Comparison of ENCODE assay signal across 17 cellular contexts in the genomic region with DNA sequence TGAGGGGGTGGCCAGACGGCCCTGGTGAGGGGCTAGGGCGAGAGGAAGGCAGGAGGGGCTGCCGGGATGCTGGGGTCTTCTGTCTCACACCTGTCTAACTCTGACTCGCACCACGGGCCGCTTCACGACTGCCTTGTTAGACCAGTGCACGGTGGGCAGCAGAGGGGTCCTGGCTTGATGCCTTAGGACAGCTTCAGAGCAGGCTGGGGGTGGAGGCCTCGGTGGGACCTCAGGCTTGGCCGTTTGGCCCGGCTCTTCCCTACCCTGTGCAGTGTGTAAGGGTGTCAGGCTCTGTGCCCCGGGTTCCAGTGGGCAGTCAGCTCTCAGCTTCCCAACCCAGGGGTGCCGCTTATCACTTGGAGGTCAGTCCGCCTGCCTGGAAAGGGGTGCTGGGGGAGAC.
"Had no signal": no experiment of that assay in that cellular context is flagged by ENCODE, and none has a peak within 500 bp of the region (broad histone marks: within the 10 kb centered on the region; RNA-seq: fewer than 3 reads in every experiment).

No MANE protein-coding gene starts in this region.

- FAIRE-seq: endothelial cell of umbilical vein, pancreas, urothelium cell line had no signal

- H3K36me3 ChIP-seq: pancreas, sigmoid colon had no signal

- H3K4me3 ChIP-seq: pancreas, sigmoid colon, testis had no signal

- DNase-seq: activated CD4-positive, alpha-beta memory T cell treated with anti-CD3 and anti-CD28 coated beads for 36 hours; activated CD4-positive, alpha-beta T cell treated with anti-CD3 and anti-CD28 coated beads for 36 hours; activated gamma-delta T cell treated with Interleukin-2 at 50 U/mL for 16 hours; amniotic stem cell; dermis blood vessel endothelial cell; effector memory CD4-positive, alpha-beta T cell; left ventricle myocardium superior; mesenchymal stem cell; naive thymus-derived CD4-positive, alpha-beta T cell; stimulated activated CD4-positive, alpha-beta T cell treated with anti-CD3 and anti-CD28 coated beads, Interleukin-4, amount 100 ng/mL, for 24 hours; testis had no signal

- H3K4me1 Mint-ChIP-seq: activated CD4-positive, alpha-beta T cell treated with anti-CD3 and anti-CD28 coated beads for 36 hours had no signal

- H3K27me3 Mint-ChIP-seq: activated CD4-positive, alpha-beta memory T cell treated with anti-CD3 and anti-CD28 coated beads for 36 hours; activated CD4-positive, alpha-beta T cell treated with anti-CD3 and anti-CD28 coated beads for 36 hours; naive thymus-derived CD4-positive, alpha-beta T cell had no signal

- H3K9me3 Mint-ChIP-seq: activated CD4-positive, alpha-beta memory T cell treated with anti-CD3 and anti-CD28 coated beads for 36 hours; activated naive CD4-positive, alpha-beta T cell treated with anti-CD3 and anti-CD28 coated beads, Interleukin-2, amount 50 U/mL, for 72 hours; naive thymus-derived CD4-positive, alpha-beta T cell; stimulated activated effector memory CD8-positive, alpha-beta T cell treated with anti-CD3 and anti-CD28 coated beads, Interleukin-12 subunit alpha, Interleukin-12 subunit beta, amount 100 ng/mL, for 72 hours had no signal

- H3K27ac Mint-ChIP-seq: activated CD4-positive, alpha-beta memory T cell treated with anti-CD3 and anti-CD28 coated beads for 36 hours; activated CD4-positive, alpha-beta T cell treated with anti-CD3 and anti-CD28 coated beads for 36 hours; naive thymus-derived CD4-positive, alpha-beta T cell; stimulated activated effector memory CD8-positive, alpha-beta T cell treated with anti-CD3 and anti-CD28 coated beads, Interleukin-12 subunit alpha, Interleukin-12 subunit beta, amount 100 ng/mL, for 72 hours had no signal

- H3K27me3 ChIP-seq: pancreas, sigmoid colon, testis had no signal

- H3K9me3 ChIP-seq: pancreas, sigmoid colon, testis had no signal

- H3K36me3 Mint-ChIP-seq: activated CD4-positive, alpha-beta memory T cell treated with anti-CD3 and anti-CD28 coated beads for 36 hours; activated naive CD4-positive, alpha-beta T cell treated with anti-CD3 and anti-CD28 coated beads, Interleukin-2, amount 50 U/mL, for 72 hours; stimulated activated effector memory CD8-positive, alpha-beta T cell treated with anti-CD3 and anti-CD28 coated beads, Interleukin-12 subunit alpha, Interleukin-12 subunit beta, amount 100 ng/mL, for 72 hours had no signal

- H3K4me3 Mint-ChIP-seq: activated CD4-positive, alpha-beta memory T cell treated with anti-CD3 and anti-CD28 coated beads for 36 hours; activated CD4-positive, alpha-beta T cell treated with anti-CD3 and anti-CD28 coated beads for 36 hours; naive thymus-derived CD4-positive, alpha-beta T cell; stimulated activated effector memory CD8-positive, alpha-beta T cell treated with anti-CD3 and anti-CD28 coated beads, Interleukin-12 subunit alpha, Interleukin-12 subunit beta, amount 100 ng/mL, for 72 hours had no signal

- H3K27ac ChIP-seq: pancreas, sigmoid colon, testis had no signal

- ATAC-seq: activated CD4-positive, alpha-beta T cell treated with anti-CD3 and anti-CD28 coated beads for 36 hours; activated naive CD4-positive, alpha-beta T cell treated with anti-CD3 and anti-CD28 coated beads, Interleukin-2, amount 50 U/mL, for 72 hours; left ventricle myocardium superior; naive thymus-derived CD4-positive, alpha-beta T cell; pancreas; stimulated activated effector memory CD8-positive, alpha-beta T cell treated with anti-CD3 and anti-CD28 coated beads, Interleukin-12 subunit alpha, Interleukin-12 subunit beta, amount 100 ng/mL, for 72 hours had no signal
